In genomic region chr6:156774872-156775405, GRCh38 we compare ENCODE assay signal across 1 cellular context.
TF ChIP-seq lines count a peak whose summit lies in the region.

No MANE protein-coding gene starts in this region.

TF ChIP-seq in A549, 52 proteins besides CTCF, POLR2A, EP300 and RAD21 (continued from another document):
- TF ChIP-seq JUNB (IDR thresholded peaks at IDR 0.05) = no peak
- TF ChIP-seq GATA3 (IDR thresholded peaks at IDR 0.05; ENCODE audit: borderline replicate concordance) = no peak
- no peak for TF ChIP-seq ESRRA (IDR thresholded peaks at IDR 0.05; ENCODE audit: borderline replicate concordance, low read length)
- TF ChIP-seq, protein P1, sequence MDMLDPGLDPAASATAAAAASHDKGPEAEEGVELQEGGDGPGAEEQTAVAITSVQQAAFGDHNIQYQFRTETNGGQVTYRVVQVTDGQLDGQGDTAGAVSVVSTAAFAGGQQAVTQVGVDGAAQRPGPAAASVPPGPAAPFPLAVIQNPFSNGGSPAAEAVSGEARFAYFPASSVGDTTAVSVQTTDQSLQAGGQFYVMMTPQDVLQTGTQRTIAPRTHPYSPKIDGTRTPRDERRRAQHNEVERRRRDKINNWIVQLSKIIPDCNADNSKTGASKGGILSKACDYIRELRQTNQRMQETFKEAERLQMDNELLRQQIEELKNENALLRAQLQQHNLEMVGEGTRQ (IDR thresholded peaks at IDR 0.05) = no peak
- no peak for TF ChIP-seq KDM5A (IDR thresholded peaks at IDR 0.05)
